2 cellular contexts compared by ENCODE assay signal in genomic region chr11:61119055-61119454, GRCh38.
TF ChIP-seq lines count a peak whose summit lies in the region.

No MANE protein-coding gene starts in this region.

TF ChIP-seq in HepG2, 621 proteins besides CTCF, POLR2A, EP300 and RAD21:
- no peak for TF ChIP-seq ZNF441 (CRISPR knock-in tag; IDR thresholded peaks at IDR 0.05; ENCODE audit: borderline replicate concordance)
- TF ChIP-seq, protein P1, sequence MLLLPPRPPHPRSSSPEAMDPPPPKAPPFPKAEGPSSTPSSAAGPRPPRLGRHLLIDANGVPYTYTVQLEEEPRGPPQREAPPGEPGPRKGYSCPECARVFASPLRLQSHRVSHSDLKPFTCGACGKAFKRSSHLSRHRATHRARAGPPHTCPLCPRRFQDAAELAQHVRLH (CRISPR knock-in tag; IDR thresholded peaks at IDR 0.05; ENCODE audit: borderline replicate concordance, low read depth): no peak
- no peak for TF ChIP-seq ZNF251 (CRISPR knock-in tag; IDR thresholded peaks at IDR 0.05)
- TF ChIP-seq, protein P2, sequence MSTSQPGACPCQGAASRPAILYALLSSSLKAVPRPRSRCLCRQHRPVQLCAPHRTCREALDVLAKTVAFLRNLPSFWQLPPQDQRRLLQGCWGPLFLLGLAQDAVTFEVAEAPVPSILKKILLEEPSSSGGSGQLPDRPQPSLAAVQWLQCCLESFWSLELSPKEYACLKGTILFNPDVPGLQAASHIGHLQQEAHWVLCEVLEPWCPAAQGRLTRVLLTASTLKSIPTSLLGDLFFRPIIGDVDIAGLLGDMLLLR (CRISPR knock-in tag; IDR thresholded peaks at IDR 0.05): no peak
- no peak for TF ChIP-seq HMG20B (CRISPR knock-in tag; conservative IDR thresholded peaks at IDR 0.05)
- no peak for TF ChIP-seq PAX8 (CRISPR knock-in tag; IDR thresholded peaks at IDR 0.05; ENCODE audit: borderline replicate concordance)
- TF ChIP-seq CAMTA2 (CRISPR knock-in tag; IDR thresholded peaks at IDR 0.05; ENCODE audit: borderline replicate concordance): no peak
- TF ChIP-seq SKI (IDR thresholded peaks at IDR 0.05; ENCODE audit: partially characterized antibody): no peak
- no peak for TF ChIP-seq ZBTB3 (CRISPR knock-in tag; IDR thresholded peaks at IDR 0.05; ENCODE audit: borderline replicate concordance, low read depth)
- TF ChIP-seq NFKB2 (CRISPR knock-in tag; IDR thresholded peaks at IDR 0.05; ENCODE audit: borderline replicate concordance): no peak
- no peak for TF ChIP-seq FOXK2 (IDR thresholded peaks at IDR 0.05)
- no peak for TF ChIP-seq ATM (IDR thresholded peaks at IDR 0.05; ENCODE audit: borderline replicate concordance)
TF ChIP-seq in HepG2: peak in this region for 0.

TF ChIP-seq in GM12891, 5 proteins besides CTCF, POLR2A, EP300 and RAD21:
- TF ChIP-seq POLR2AphosphoS5 (IDR thresholded peaks at IDR 0.05; ENCODE audit: low read depth, low read length): no peak
- TF ChIP-seq PAX5 (IDR thresholded peaks at IDR 0.05; ENCODE audit: insufficient read depth, low read length, severe bottlenecking): no peak
- no peak for TF ChIP-seq SPI1 (IDR thresholded peaks at IDR 0.05; ENCODE audit: low read depth, low read length)
- no peak for TF ChIP-seq TAF1 (IDR thresholded peaks at IDR 0.05; ENCODE audit: low read depth, low read length)
- no peak for TF ChIP-seq POU2F2 (IDR thresholded peaks at IDR 0.05; ENCODE audit: low read depth, low read length)
